In the genomic region with DNA sequence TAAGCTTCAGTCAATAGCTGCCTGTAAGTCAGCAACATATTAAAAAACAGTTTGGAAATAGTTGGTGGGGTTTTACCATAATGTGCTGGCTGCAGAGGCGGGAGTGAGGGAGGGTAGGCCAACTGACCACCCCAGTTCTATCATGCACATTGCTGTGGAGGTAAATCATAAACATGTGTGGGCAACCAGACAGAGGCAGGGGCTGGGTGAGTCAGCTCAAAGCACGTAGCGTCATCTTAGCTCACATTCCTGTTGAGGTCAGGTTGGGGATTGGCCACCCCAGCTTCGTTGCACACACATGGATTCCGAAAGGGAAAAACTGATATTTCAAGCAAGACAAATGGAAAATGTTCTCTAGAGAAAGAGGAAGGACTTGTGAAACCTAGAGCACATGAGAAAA, we compare ENCODE assay signal across 15 cellular contexts. TPM values are rescaled to one million over a fixed set of nuclear protein-coding genes. Genes with fewer than 3 reads are reported as not detected.
DNase-seq lines count a peak whose midpoint lies in the region; ATAC-seq and TF ChIP-seq lines count a peak whose summit lies in the region.
"Had no signal": no experiment of that assay in that cellular context is flagged by ENCODE, and none has a peak within 500 bp of the region (broad histone marks: within the 10 kb centered on the region; RNA-seq: fewer than 3 reads in every experiment).

No MANE protein-coding gene starts in this region.

- TF ChIP-seq RAD21 in SK-N-SH (IDR thresholded peaks at IDR 0.05; ENCODE audit: low read length) = no peak

- peaks cover 16% of the 10 kb centered on the region for H3K36me3 Mint-ChIP-seq in endothelial cell (ENCODE audit: low read depth, unreplicated experiment)

- no peaks in the 10 kb centered on the region for H3K9me2 ChIP-seq in SK-N-SH

- intact Hi-C loops in sigmoid colon (cut with DNase I) = no loop called here
- intact Hi-C loops in ovary (cut with DNase I) = no loop called here

- CTCF ChIA-PET in SK-N-SH (lab: Yijun Ruan, JAX) = interaction anchor here (0.6 to 2.4 kb wide), 2 partner anchors 147 to 551 kb away, joined by 3 to 10 read pairs; no protein-coding TSS in a partner anchor

- no peak overlapping the region for H3K27ac Mint-ChIP-seq in endothelial cell (ENCODE audit: unreplicated experiment)

- H3K27me3 ChIP-seq in SK-N-SH (ENCODE audit: insufficient read depth) (no peaks in the 10 kb centered on the region), sigmoid colon (no peaks in the 10 kb centered on the region), ovary (no peaks in the 10 kb centered on the region)
- H3K27me3 ChIP-seq: esophagus squamous epithelium had no signal

- ATAC-seq in GM21390 (IDR thresholded peaks at IDR 0.05; ENCODE audit: unreplicated experiment) (no peak), HG03520 (IDR thresholded peaks at IDR 0.05; ENCODE audit: unreplicated experiment) (no peak)
- ATAC-seq: right cardiac atrium had no signal

- DNase-seq in GM04503 (ENCODE audit: low read depth) (peak; percentile 83), SK-N-SH (peak; percentile 41), fibroblast of mammary gland (ENCODE audit: low read depth) (peak; percentile 96), sigmoid colon (peak; percentile 40), ovary (no peak), endothelial cell (ENCODE audit: low spot score) (no peak)
- DNase-seq: activated CD8-positive, alpha-beta memory T cell treated with anti-CD3 and anti-CD28 coated beads for 24 hours; DMS79; esophagus squamous epithelium; NCI-H510A treated with DMSO at 0.1 percent for 48 hours; right cardiac atrium had no signal

- TF ChIP-seq EP300 in SK-N-SH (IDR thresholded peaks at IDR 0.05; ENCODE audit: borderline replicate concordance in 1 of 2, low read depth in 1 of 2, low read length in 1 of 2) = peak in 1 of 2 experiments; percentile 48; a peak in 1 of 4 replicates
- TF ChIP-seq EP300 in sigmoid colon (IDR thresholded peaks at IDR 0.05) = no peak
- no peak for TF ChIP-seq EP300 in ovary (IDR thresholded peaks at IDR 0.05)

- H3K4me3 ChIP-seq in SK-N-SH (ENCODE audit: low read depth in 2 of 2, low read length in 1 of 2) = no peak overlapping the region
- H3K4me3 ChIP-seq in fibroblast of mammary gland (ENCODE audit: control insufficient read depth, low read depth, low read length) = no peak overlapping the region
- H3K4me3 ChIP-seq in sigmoid colon = no peak overlapping the region
- no peak overlapping the region for H3K4me3 ChIP-seq in ovary
- H3K4me3 ChIP-seq: esophagus squamous epithelium had no signal

- no peaks in the 10 kb centered on the region for H3K9me3 Mint-ChIP-seq in endothelial cell (ENCODE audit: unreplicated experiment)

- H3F3A ChIP-seq in SK-N-SH (replicated peaks; ENCODE audit: insufficient read depth) = peaks cover 3% of the 10 kb centered on the region

- POLR2A ChIA-PET in SK-N-SH (lab: Yijun Ruan, JAX) = no interaction called here

- H3K9ac ChIP-seq in SK-N-SH = no peak overlapping the region; the same call in 1 of the 2 replicates

- TF ChIP-seq POLR2A in sigmoid colon (IDR thresholded peaks at IDR 0.05) = no peak
- no peak for TF ChIP-seq POLR2A in ovary (IDR thresholded peaks at IDR 0.05)

- no peak overlapping the region for H3K4me3 Mint-ChIP-seq in endothelial cell (ENCODE audit: unreplicated experiment)

- peak overlapping the region; percentile 34; the same call in 1 of the 2 replicates for H3K4me2 ChIP-seq in SK-N-SH

- TF ChIP-seq CTCF in SK-N-SH (IDR thresholded peaks at IDR 0.05) = no peak
- no peak for TF ChIP-seq CTCF in fibroblast of mammary gland (conservative IDR thresholded peaks at IDR 0.05; ENCODE audit: control insufficient read depth, insufficient read depth, low read depth, low read length)
- no peak for TF ChIP-seq CTCF in sigmoid colon (IDR thresholded peaks at IDR 0.05)
- no peak for TF ChIP-seq CTCF in ovary (IDR thresholded peaks at IDR 0.05)
- TF ChIP-seq CTCF in endothelial cell (IDR thresholded peaks at IDR 0.05; ENCODE audit: unreplicated experiment) = no peak

- peaks cover 3 to 7% of the 10 kb centered on the region in 2 experiments; a peak in 2 of 4 replicates for H3K4me1 ChIP-seq in SK-N-SH (ENCODE audit: control insufficient read depth in 1 of 2, insufficient read depth in 2 of 2, low read depth in 1 of 2, low read length in 1 of 2)
- no peaks in the 10 kb centered on the region for H3K4me1 ChIP-seq in sigmoid colon
- peaks cover 2% of the 10 kb centered on the region for H3K4me1 ChIP-seq in ovary (ENCODE audit: insufficient read depth)
- H3K4me1 ChIP-seq: esophagus squamous epithelium had no signal

- H3K79me2 ChIP-seq in SK-N-SH (ENCODE audit: insufficient read depth) = no peaks in the 10 kb centered on the region

- peaks cover 0 to 9% of the 10 kb centered on the region in 2 experiments for H3K36me3 ChIP-seq in SK-N-SH (replicated peaks in 1 of 2; ENCODE audit: control insufficient read depth in 1 of 2, insufficient read depth in 2 of 2, low read length in 1 of 2)
- H3K36me3 ChIP-seq in sigmoid colon = peaks cover 0 to 23% (median 4%) of the 10 kb centered on the region in 4 donors
- H3K36me3 ChIP-seq in ovary = no peaks in the 10 kb centered on the region

- no peaks in the 10 kb centered on the region for H4K20me1 ChIP-seq in SK-N-SH (ENCODE audit: insufficient read depth)

- 44% methylated on average over 5 of the region's 5 CpGs for WGBS in SK-N-SH (ENCODE audit: low lambda C conversion rate)
- 91 to 92% methylated on average over 5 of the region's 5 CpGs for WGBS in sigmoid colon, 2 donors
- 28 to 37% (median 35%) methylated on average over 5 of the region's 5 CpGs for WGBS in ovary, 3 donors

- H2AFZ ChIP-seq in SK-N-SH (ENCODE audit: low read depth) = no peak overlapping the region; the same call in 1 of the 2 replicates

- peak overlapping the region; percentile 47 to 70; a peak in 3 of 4 replicates for H3K27ac ChIP-seq in SK-N-SH (ENCODE audit: low read depth in 2 of 2, low read length in 1 of 2)
- no peak overlapping the region for H3K27ac ChIP-seq in sigmoid colon
- no peak overlapping the region for H3K27ac ChIP-seq in ovary
- H3K27ac ChIP-seq: esophagus squamous epithelium had no signal

- H3K9me3 ChIP-seq in SK-N-SH (no peaks in the 10 kb centered on the region), sigmoid colon (no peaks in the 10 kb centered on the region), ovary (no peaks in the 10 kb centered on the region)
- H3K9me3 ChIP-seq: esophagus squamous epithelium had no signal

- no peaks in the 10 kb centered on the region for H3K4me1 Mint-ChIP-seq in endothelial cell (ENCODE audit: unreplicated experiment)

- H3K27me3 Mint-ChIP-seq in endothelial cell (ENCODE audit: unreplicated experiment) = peaks cover 4% of the 10 kb centered on the region

TF ChIP-seq in SK-N-SH, 30 proteins besides CTCF, POLR2A, EP300 and RAD21 (continues in another document):
- TF ChIP-seq POLR2AphosphoS5 (IDR thresholded peaks at IDR 0.05; ENCODE audit: low read depth, low read length) = peak; percentile 51
- peak; percentile 96 for TF ChIP-seq TCF12 (IDR thresholded peaks at IDR 0.05)
- peak; percentile 69; the same call in 1 of the 2 replicates for TF ChIP-seq RXRA (IDR thresholded peaks at IDR 0.05; ENCODE audit: borderline replicate concordance, low read depth)
- TF ChIP-seq, protein P1, sequence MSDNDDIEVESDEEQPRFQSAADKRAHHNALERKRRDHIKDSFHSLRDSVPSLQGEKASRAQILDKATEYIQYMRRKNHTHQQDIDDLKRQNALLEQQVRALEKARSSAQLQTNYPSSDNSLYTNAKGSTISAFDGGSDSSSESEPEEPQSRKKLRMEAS (IDR thresholded peaks at IDR 0.05; ENCODE audit: low read depth) = peak; percentile 85
- no peak for TF ChIP-seq FOXM1 (IDR thresholded peaks at IDR 0.05; ENCODE audit: low read depth)
- peak; percentile 67; the same call in 1 of the 2 replicates for TF ChIP-seq JUND (IDR thresholded peaks at IDR 0.05)
- TF ChIP-seq FOSL2 (IDR thresholded peaks at IDR 0.05; ENCODE audit: borderline replicate concordance, low read depth) = peak; percentile 74; the same call in 1 of the 2 replicates
- TF ChIP-seq, protein P2, sequence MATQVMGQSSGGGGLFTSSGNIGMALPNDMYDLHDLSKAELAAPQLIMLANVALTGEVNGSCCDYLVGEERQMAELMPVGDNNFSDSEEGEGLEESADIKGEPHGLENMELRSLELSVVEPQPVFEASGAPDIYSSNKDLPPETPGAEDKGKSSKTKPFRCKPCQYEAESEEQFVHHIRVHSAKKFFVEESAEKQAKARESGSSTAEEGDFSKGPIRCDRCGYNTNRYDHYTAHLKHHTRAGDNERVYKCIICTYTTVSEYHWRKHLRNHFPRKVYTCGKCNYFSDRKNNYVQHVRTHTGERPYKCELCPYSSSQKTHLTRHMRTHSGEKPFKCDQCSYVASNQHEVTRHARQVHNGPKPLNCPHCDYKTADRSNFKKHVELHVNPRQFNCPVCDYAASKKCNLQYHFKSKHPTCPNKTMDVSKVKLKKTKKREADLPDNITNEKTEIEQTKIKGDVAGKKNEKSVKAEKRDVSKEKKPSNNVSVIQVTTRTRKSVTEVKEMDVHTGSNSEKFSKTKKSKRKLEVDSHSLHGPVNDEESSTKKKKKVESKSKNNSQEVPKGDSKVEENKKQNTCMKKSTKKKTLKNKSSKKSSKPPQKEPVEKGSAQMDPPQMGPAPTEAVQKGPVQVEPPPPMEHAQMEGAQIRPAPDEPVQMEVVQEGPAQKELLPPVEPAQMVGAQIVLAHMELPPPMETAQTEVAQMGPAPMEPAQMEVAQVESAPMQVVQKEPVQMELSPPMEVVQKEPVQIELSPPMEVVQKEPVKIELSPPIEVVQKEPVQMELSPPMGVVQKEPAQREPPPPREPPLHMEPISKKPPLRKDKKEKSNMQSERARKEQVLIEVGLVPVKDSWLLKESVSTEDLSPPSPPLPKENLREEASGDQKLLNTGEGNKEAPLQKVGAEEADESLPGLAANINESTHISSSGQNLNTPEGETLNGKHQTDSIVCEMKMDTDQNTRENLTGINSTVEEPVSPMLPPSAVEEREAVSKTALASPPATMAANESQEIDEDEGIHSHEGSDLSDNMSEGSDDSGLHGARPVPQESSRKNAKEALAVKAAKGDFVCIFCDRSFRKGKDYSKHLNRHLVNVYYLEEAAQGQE (IDR thresholded peaks at IDR 0.05; ENCODE audit: low read depth, low read length) = peak; percentile 30; the same call in 1 of the 2 replicates

RNA-seq across cellular contexts. Expression of a gene that starts 19.5 kb away (rescaled TPM):
- polyA plus RNA-seq in SK-N-SH (2012; rRNA removed) = not detected in 2 replicates
- not detected in 2 replicates for polyA plus RNA-seq in SK-N-SH (2012; cell fraction: cytosol; rRNA removed)
- polyA plus RNA-seq in SK-N-SH (2012; cell fraction: nucleus; rRNA removed) = not detected in 2 replicates
- total RNA-seq in sigmoid colon = not detected
- polyA plus RNA-seq in sigmoid colon = not detected
- total RNA-seq in ovary = not detected
- polyA plus RNA-seq in ovary = not detected
- 0.21 TPM for total RNA-seq in endothelial cell (ENCODE audit: unreplicated experiment)
- total RNA-seq: esophagus squamous epithelium, liver, right cardiac atrium had no signal
- polyA plus RNA-seq: adipose tissue, liver, right cardiac atrium had no signal

Comparison
In these comparisons a context has a peak if more than half of its experiments do, and no peak if none do; other contexts are left out.
1. DNase-seq: peak in GM04503 (single experiment), SK-N-SH (single experiment), fibroblast of mammary gland (single experiment) and sigmoid colon (single experiment); none in ovary (0 of 5) and endothelial cell (single experiment).
2. H3K27ac ChIP-seq: peak in SK-N-SH (2 of 2); none in sigmoid colon (0 of 4) and ovary (0 of 2).